1 cellular context compared by ENCODE assay signal in the genomic region with DNA sequence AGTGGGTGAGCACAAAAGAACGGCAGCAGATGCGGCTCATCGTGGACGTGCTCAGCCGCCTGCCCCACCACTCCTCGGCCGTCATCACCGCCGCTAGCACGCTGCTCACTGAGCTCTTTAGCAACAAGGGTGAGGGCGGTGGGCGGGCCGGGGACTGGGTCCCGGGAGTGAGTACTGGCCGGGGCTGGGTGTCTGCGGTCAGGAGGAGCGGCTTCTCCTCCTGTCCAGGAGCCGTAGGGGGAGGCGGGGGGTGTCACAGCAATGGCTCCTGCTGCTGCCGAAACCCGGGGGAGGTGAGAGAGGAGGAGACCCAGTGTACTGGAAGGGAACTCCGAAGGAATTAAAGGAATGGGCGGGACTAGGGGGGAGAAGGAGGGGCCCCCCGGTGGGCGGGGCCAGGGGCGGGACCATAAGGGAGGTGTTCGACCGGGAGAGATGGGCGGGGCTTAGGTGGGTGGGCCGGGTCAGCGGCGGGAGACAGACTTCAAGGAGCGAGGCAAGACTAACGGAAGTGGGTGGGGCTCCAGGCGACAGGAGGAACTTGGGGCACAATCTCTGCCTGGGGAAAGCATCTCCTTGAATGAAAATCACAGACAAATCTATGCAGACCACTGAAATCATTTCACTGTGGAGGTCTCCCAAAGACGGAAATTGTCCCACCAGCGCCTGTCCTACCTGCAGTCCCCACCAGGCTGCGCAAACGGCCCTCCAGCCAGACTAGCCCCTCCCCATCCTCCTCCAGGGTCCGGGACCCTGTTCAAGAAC.
A peak's percentile ranks its signal among the peaks of the same experiment; 100 is the strongest.
TF ChIP-seq lines count a peak whose summit lies in the region.

No MANE protein-coding gene starts in this region.

TF ChIP-seq in K562, 482 proteins besides CTCF, POLR2A, EP300 and RAD21 (continued from another document):
- peak; percentile 75 to 84 for TF ChIP-seq MNT (conservative IDR thresholded peaks at IDR 0.05)
- no peak for TF ChIP-seq THRAP3 (IDR thresholded peaks at IDR 0.05; ENCODE audit: borderline replicate concordance)
- TF ChIP-seq GABPA (tag; conservative IDR thresholded peaks at IDR 0.05; ENCODE audit: low read depth) = peak; percentile 64
- no peak for TF ChIP-seq BRD4 (IDR thresholded peaks at IDR 0.05)
- peak; percentile 56; the same call in 1 of the 2 replicates for TF ChIP-seq CXXC5 (CRISPR knock-in tag; IDR thresholded peaks at IDR 0.05)
- TF ChIP-seq, protein P1, sequence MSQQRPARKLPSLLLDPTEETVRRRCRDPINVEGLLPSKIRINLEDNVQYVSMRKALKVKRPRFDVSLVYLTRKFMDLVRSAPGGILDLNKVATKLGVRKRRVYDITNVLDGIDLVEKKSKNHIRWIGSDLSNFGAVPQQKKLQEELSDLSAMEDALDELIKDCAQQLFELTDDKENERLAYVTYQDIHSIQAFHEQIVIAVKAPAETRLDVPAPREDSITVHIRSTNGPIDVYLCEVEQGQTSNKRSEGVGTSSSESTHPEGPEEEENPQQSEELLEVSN (IDR thresholded peaks at IDR 0.05; ENCODE audit: borderline replicate concordance in 1 of 2, extremely low read depth in 1 of 2, insufficient read depth in 1 of 2, insufficient read length in 1 of 2, low read depth in 1 of 2, low read length in 1 of 2, poor library complexity in 1 of 2, severe bottlenecking in 1 of 2) = peak; percentile 28 to 84
TF ChIP-seq in K562: peak in this region for 67.
